22 cellular contexts compared by ENCODE assay signal in genomic region chr5:38535845-38536244, GRCh38.
"Had no signal": no experiment of that assay in that cellular context is flagged by ENCODE, and none has a peak within 500 bp of the region (broad histone marks: within the 10 kb centered on the region; RNA-seq: fewer than 3 reads in every experiment).

No MANE protein-coding gene starts in this region.

- H3K9me3 ChIP-seq: esophagus squamous epithelium, prostate gland, sigmoid colon, suprapubic skin, thyroid gland, uterus had no signal

- H3K27ac ChIP-seq: esophagus squamous epithelium, parathyroid adenoma, prostate gland, sigmoid colon, suprapubic skin had no signal

- H3K27me3 Mint-ChIP-seq: type B pancreatic cell had no signal

- H3K9ac ChIP-seq: parathyroid adenoma had no signal

- H3K36me3 ChIP-seq: esophagus squamous epithelium, prostate gland, sigmoid colon, suprapubic skin, thyroid gland, uterus had no signal

- H3K9me3 Mint-ChIP-seq: effector memory CD8-positive, alpha-beta T cell; nephron; type B pancreatic cell had no signal

- H3K27ac Mint-ChIP-seq: dendritic cell treated with granulocyte-macrophage colony-stimulating factor and Interleukin-4, amounts not matched to agents 40 ng/mL and 50 ng/mL, for 4 days; effector memory CD8-positive, alpha-beta T cell; naive B cell; type B pancreatic cell had no signal

- H3K4me1 ChIP-seq: prostate gland had no signal

- H3K4me3 Mint-ChIP-seq: dendritic cell treated with granulocyte-macrophage colony-stimulating factor and Interleukin-4, amounts not matched to agents 40 ng/mL and 50 ng/mL, for 4 days; effector memory CD8-positive, alpha-beta T cell; naive B cell; nephron; type B pancreatic cell had no signal

- ATAC-seq: effector memory CD8-positive, alpha-beta T cell; left colon had no signal

- H3K4me1 Mint-ChIP-seq: naive B cell had no signal

- H3K4me3 ChIP-seq: esophagus squamous epithelium, lung, prostate gland, sigmoid colon, suprapubic skin, thyroid gland, uterus had no signal

- H2AFZ ChIP-seq: parathyroid adenoma had no signal

- H3K36me3 Mint-ChIP-seq: naive B cell, type B pancreatic cell had no signal

- H3K27me3 ChIP-seq: esophagus squamous epithelium, sigmoid colon, suprapubic skin, thyroid gland, uterus had no signal

- DNase-seq: effector memory CD8-positive, alpha-beta T cell; esophagus squamous epithelium; head of caudate nucleus; hippocampal formation; left colon; left ventricle myocardium superior; mesendoderm; naive B cell; retina; sigmoid colon; small intestine; stimulated activated CD4-positive, alpha-beta T cell treated with anti-CD3 and anti-CD28 coated beads, Interleukin-12 subunit alpha, Interleukin-12 subunit beta, amount 100 ng/mL, for 4 hours; stimulated activated naive CD4-positive, alpha-beta T cell treated with Interleukin-2 at 50 U/mL for 16 hours; thyroid gland; uterus had no signal
